7 cellular contexts compared by ENCODE assay signal in the genomic region with DNA sequence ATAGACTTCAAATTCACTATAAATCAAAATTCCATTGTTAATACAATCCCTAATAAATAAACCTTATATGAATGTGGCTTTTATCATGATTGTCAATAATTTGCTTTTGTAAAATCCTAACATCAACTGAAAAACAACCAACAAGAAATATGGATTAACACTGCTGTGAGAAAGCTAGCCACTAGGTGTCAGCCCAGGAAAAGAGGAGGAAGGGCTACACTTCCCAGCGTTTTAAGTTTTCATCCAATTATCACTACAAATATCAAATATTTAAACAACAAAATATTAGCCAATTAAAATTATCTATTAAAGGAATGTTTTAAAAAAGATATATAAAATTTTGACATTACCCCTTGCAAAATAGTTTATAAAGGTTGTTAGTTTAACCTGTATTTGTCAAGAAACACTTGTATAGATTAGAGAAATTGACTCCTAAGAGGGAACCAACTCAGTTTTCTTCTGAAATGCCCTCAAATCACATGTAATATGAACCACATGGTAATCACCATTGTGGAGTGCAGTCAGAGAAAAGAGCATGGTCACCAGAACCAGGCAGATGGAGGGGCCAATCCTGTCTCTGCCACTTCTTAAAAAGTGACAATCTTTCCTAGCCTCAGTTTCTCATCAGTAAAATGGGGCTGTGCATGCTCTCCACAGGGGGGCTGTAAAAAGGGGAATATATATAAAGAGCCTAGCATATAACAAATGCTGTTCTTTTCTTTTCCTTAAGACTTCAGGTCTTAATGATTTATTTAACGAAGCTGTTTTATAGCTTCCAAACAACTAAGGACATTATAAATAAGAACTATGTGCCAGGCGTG.
DNase-seq lines count a peak whose midpoint lies in the region; ATAC-seq, FAIRE-seq and TF ChIP-seq lines count a peak whose summit lies in the region.

No MANE protein-coding gene starts in this region.

- H3K4me3 ChIP-seq in SJCRH30: no peak overlapping the region
- no peak overlapping the region for H3K4me3 ChIP-seq in pancreas

- peak in 3 of 4 donors; percentile 56 to 59 (median 56) for TF ChIP-seq CTCF in pancreas (IDR thresholded peaks at IDR 0.05)

- DNase-seq in EH (ENCODE audit: low read depth) (peak; percentile 56), HuH-7.5 (ENCODE audit: low spot score) (peak; percentile 33), SJCRH30 (peak; percentile 32 to 70), fibroblast of gingiva (ENCODE audit: low read depth) (peak; percentile 31), pancreas (no peak), NCI-H226 (no peak), middle frontal gyrus (ENCODE audit: extremely low spot score, low spot score) (no peak)

- WGBS in pancreas, 2 donors: 58 to 62% methylated on average over 3 of the region's 3 CpGs

- H3K27me3 ChIP-seq in SJCRH30 (no peaks in the 10 kb centered on the region), pancreas (no peaks in the 10 kb centered on the region)

- H3K9me3 ChIP-seq in SJCRH30 (replicated peaks) (no peaks in the 10 kb centered on the region), pancreas (no peaks in the 10 kb centered on the region)

- peak in 3 of 4 donors; percentile 65 to 75 (median 65) for ATAC-seq in pancreas

- intact Hi-C loops in pancreas (cut with DNase I): loop anchor here in 1 of 3 donors (10.0 kb wide), 1 partner anchor 491 kb away; no protein-coding TSS in a partner anchor

- peaks cover 36% of the 10 kb centered on the region for H3K4me1 ChIP-seq in SJCRH30
- no peaks in the 10 kb centered on the region for H3K4me1 ChIP-seq in pancreas

- H3K36me3 ChIP-seq in SJCRH30: no peaks in the 10 kb centered on the region
- no peaks in the 10 kb centered on the region for H3K36me3 ChIP-seq in pancreas

- peak; percentile 89 for FAIRE-seq in pancreas (lab: Jason Lieb, UNC)

- H3K27ac ChIP-seq in SJCRH30 (no peak overlapping the region), pancreas (no peak overlapping the region)

Comparison
In these comparisons a context has a peak if more than half of its experiments do, and no peak if none do; other contexts are left out.
1. DNase-seq: peak in EH (single experiment), HuH-7.5 (single experiment), SJCRH30 (2 of 2) and fibroblast of gingiva (single experiment); none in pancreas (0 of 6), NCI-H226 (single experiment) and middle frontal gyrus (single experiment).